In the genomic region with DNA sequence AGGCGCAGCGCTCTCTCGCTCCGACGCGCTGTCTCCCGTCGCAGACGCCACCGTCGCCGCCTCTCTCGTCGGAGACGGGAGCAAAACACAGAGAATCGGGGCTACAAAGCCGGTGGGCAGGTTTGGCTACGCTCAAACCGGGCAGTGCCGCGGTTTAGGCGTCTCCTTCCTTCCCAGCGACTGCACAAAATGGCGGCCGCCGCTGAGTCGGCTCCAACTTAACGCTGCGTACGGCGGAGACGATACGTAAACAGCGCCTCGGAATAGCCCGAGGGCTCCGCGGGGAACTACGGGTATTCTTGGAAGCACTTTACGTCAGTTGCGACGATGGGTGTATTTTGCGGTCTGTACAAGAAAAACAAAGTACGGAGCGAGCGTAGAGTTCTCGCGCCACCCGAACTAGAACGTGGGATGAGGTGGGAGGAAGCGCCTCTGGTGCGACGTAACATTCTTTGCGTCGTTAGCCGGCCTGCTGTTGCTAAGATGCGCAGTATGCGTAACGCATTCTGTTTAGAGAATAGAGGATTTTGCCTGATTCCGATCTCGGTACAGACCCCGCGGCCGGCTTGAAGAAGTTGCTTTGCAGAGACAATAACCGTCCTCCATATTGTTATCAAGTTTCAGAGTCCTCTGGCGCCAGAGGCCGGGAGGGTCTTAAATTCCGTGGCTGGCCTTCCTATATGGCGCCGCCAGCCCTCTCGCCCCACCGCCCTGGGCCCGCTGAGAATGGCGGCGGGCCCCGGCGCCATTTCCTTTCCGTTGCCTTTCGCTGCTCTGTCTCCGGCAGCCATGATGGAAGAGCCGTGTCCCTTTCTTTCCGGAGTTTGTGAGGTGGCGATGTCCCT, we compare ENCODE assay signal across 8 cellular contexts.
DNase-seq lines count a peak whose midpoint lies in the region; ATAC-seq lines count a peak whose summit lies in the region.

Gene DDX17 (minus strand): TSS at position 194 of the 845 bp plus-strand sequence.

- peaks cover 39 to 65% (median 50%) of the 10 kb centered on the region in 10 experiments for H3K4me1 ChIP-seq in BLaER1 treated with 17β-estradiol and CSF1 and Interleukin-3, amounts not matched to agents 10 nM and 100 nM

- H3K27ac ChIP-seq in BLaER1 treated with 17β-estradiol and CSF1 and Interleukin-3, amounts not matched to agents 10 nM and 100 nM: peak within 1 kb of the TSS; percentile 99 to 100 (median 100)

- peak within 1 kb of the TSS; percentile 98 to 100 (median 100) for H3K9ac ChIP-seq in BLaER1 treated with 17β-estradiol and CSF1 and Interleukin-3, amounts not matched to agents 10 nM and 100 nM

- H3K27me3 ChIP-seq in BLaER1 treated with 17β-estradiol and CSF1 and Interleukin-3, amounts not matched to agents 10 nM and 100 nM: 0 out of 22 replicates have a peak, but pooled peaks cover 0 to 3% (median 0%) of the 10 kb centered on the region in 11 experiments

- peaks cover 19 to 40% (median 32%) of the 10 kb centered on the region in 11 experiments for H3K36me3 ChIP-seq in BLaER1 treated with 17β-estradiol and CSF1 and Interleukin-3, amounts not matched to agents 10 nM and 100 nM

- H3K4me3 ChIP-seq in BLaER1 treated with 17β-estradiol and CSF1 and Interleukin-3, amounts not matched to agents 10 nM and 100 nM: peak within 1 kb of the TSS; percentile 78 to 95 (median 93)

- peaks cover 37 to 42% (median 40%) of the 10 kb centered on the region in 11 experiments for H4K20me1 ChIP-seq in BLaER1 treated with 17β-estradiol and CSF1 and Interleukin-3, amounts not matched to agents 10 nM and 100 nM

- peak; percentile 78 for ATAC-seq in GM19351 (IDR thresholded peaks at IDR 0.05; ENCODE audit: unreplicated experiment)
- ATAC-seq in HG03521 (IDR thresholded peaks at IDR 0.05; ENCODE audit: unreplicated experiment): peak; percentile 85

- H3K9me3 ChIP-seq in BLaER1 treated with 17β-estradiol and CSF1 and Interleukin-3, amounts not matched to agents 10 nM and 100 nM (replicated peaks in 1 of 11): no peaks in the 10 kb centered on the region

- H3K4me2 ChIP-seq in BLaER1 treated with 17β-estradiol and CSF1 and Interleukin-3, amounts not matched to agents 10 nM and 100 nM: peak within 1 kb of the TSS; percentile 79 to 97 (median 94)

- DNase-seq in NCI-H748 (lab: John Stamatoyannopoulos, UW; ENCODE audit: unreplicated experiment) (peak; percentile 95), dedifferentiated amniotic fluid mesenchymal stem cell (ENCODE audit: extremely low spot score) (peak; percentile 98), left kidney (ENCODE audit: low read depth, low spot score) (peak; percentile 99)
- DNase-seq in activated CD4-positive, alpha-beta T cell treated with anti-CD3 and anti-CD28 coated beads, Interleukin-2, amount 50 U/mL, for 1 hour: peak; percentile 93
- peak; percentile 93 to 94 for DNase-seq in stimulated activated CD4-positive, alpha-beta T cell treated with anti-CD3 and anti-CD28 coated beads, Interleukin-2, amount 100 ng/mL, for 24 hours

Comparison
In these comparisons a context has a peak if more than half of its experiments do, and no peak if none do; other contexts are left out.
1. Peak in every context shown above with its lines: DNase-seq, ATAC-seq, H3K4me3 ChIP-seq and H3K27ac ChIP-seq.